ENCODE assay signal across 8 cellular contexts in the genomic region with DNA sequence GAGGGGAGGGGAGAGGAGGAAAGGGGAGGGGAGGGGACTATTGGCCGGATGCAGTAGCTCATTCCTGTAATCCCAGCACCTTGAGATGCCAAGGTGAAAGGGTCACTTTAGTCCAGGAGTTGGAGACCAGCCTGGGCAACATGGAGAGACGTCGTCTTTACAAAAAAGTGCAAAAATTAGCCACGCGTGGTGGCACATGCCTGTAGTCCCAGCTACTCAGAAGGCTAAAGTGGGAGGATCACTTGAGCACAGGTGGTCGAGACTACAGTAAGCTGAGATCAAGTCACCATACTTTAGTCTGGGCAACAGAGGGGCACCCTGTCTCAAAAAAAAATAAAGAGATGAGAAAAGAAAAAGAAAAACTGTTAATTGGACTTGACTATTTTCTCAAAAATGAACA. TPM values are rescaled to one million over a fixed set of nuclear protein-coding genes. Genes with fewer than 3 reads are reported as not detected.
"Had no signal": no experiment of that assay in that cellular context is flagged by ENCODE, and none has a peak within 500 bp of the region (broad histone marks: within the 10 kb centered on the region; RNA-seq: fewer than 3 reads in every experiment).

No MANE protein-coding gene starts in this region.

- H3K4me3 ChIP-seq: GM12878 had no signal

- FAIRE-seq: G401.6, GM12878, GM12891, GM12892, GM18507, GM19239 had no signal

- DNase-seq: GDM1, GF-D8 had no signal

RNA-seq across cellular contexts. Expression of a gene that starts 11.3 kb away (rescaled TPM):
- total RNA-seq: GM12878 had no signal

RNA-seq across cellular contexts. Expression of a gene that starts 55.3 kb away (rescaled TPM):
- total RNA-seq: GM12878 had no signal
